Comparison of ENCODE assay signal across 19 cellular contexts in genomic region chr10:114920459-114920858, GRCh38.
"Had no signal": no experiment of that assay in that cellular context is flagged by ENCODE, and none has a peak within 500 bp of the region (broad histone marks: within the 10 kb centered on the region; RNA-seq: fewer than 3 reads in every experiment).

No MANE protein-coding gene starts in this region.

- H3K4me3 Mint-ChIP-seq: activated CD8-positive, alpha-beta T cell treated with anti-CD3 and anti-CD28 coated beads for 36 hours; activated naive CD4-positive, alpha-beta T cell treated with anti-CD3 and anti-CD28 coated beads, Interleukin-2, amount 50 U/mL, for 24 hours; stimulated activated naive CD8-positive, alpha-beta T cell treated with anti-CD3 and anti-CD28 coated beads, Interleukin-15, amount 100 ng/mL, for 72 hours had no signal

- H3K27ac Mint-ChIP-seq: activated CD8-positive, alpha-beta T cell treated with anti-CD3 and anti-CD28 coated beads for 36 hours; activated naive CD4-positive, alpha-beta T cell treated with anti-CD3 and anti-CD28 coated beads, Interleukin-2, amount 50 U/mL, for 24 hours; stimulated activated naive CD8-positive, alpha-beta T cell treated with anti-CD3 and anti-CD28 coated beads, Interleukin-15, amount 100 ng/mL, for 72 hours had no signal

- DNase-seq: activated CD4-positive, alpha-beta T cell treated with anti-CD3 and anti-CD28 coated beads for 4 hours; activated CD8-positive, alpha-beta memory T cell treated with anti-CD3 and anti-CD28 coated beads, Interleukin-2, amount 50 U/mL, for 4 hours; activated CD8-positive, alpha-beta T cell treated with anti-CD3 and anti-CD28 coated beads for 36 hours; activated effector memory CD4-positive, alpha-beta T cell treated with anti-CD3 and anti-CD28 coated beads, Interleukin-2, amount 50 U/mL, for 16 hours; activated T-cell treated with anti-CD3 and anti-CD28 coated beads, Interleukin-2, amount 50 U/mL, for 48 hours; central memory CD4-positive, alpha-beta T cell; effector CD8-positive, alpha-beta T cell; heart right ventricle; left colon; lower lobe of right lung; ovary; sigmoid colon; spleen; stimulated activated naive CD8-positive, alpha-beta T cell treated with anti-CD3 and anti-CD28 coated beads, Interleukin-15, amount 100 ng/mL, for 72 hours; T-helper 2 cell; testis; upper lobe of right lung had no signal

- H3K9me3 Mint-ChIP-seq: activated CD8-positive, alpha-beta T cell treated with anti-CD3 and anti-CD28 coated beads for 36 hours; activated naive CD4-positive, alpha-beta T cell treated with anti-CD3 and anti-CD28 coated beads, Interleukin-2, amount 50 U/mL, for 24 hours; stimulated activated naive CD8-positive, alpha-beta T cell treated with anti-CD3 and anti-CD28 coated beads, Interleukin-15, amount 100 ng/mL, for 72 hours had no signal

- H3K9me3 ChIP-seq: heart right ventricle, lower lobe of right lung, ovary, sigmoid colon, spleen, testis, upper lobe of right lung had no signal

- ATAC-seq: activated CD8-positive, alpha-beta T cell treated with anti-CD3 and anti-CD28 coated beads for 36 hours; heart right ventricle; left colon; lower lobe of right lung; stimulated activated naive CD8-positive, alpha-beta T cell treated with anti-CD3 and anti-CD28 coated beads, Interleukin-15, amount 100 ng/mL, for 72 hours; upper lobe of right lung had no signal

- H3K27me3 ChIP-seq: ovary, sigmoid colon, testis had no signal

- H3K27ac ChIP-seq: coronary artery, heart right ventricle, lower lobe of right lung, ovary, sigmoid colon, spleen, testis, upper lobe of right lung had no signal

- H3K36me3 ChIP-seq: heart right ventricle, lower lobe of right lung, ovary, sigmoid colon, spleen, upper lobe of right lung had no signal

- H3K4me1 Mint-ChIP-seq: activated naive CD4-positive, alpha-beta T cell treated with anti-CD3 and anti-CD28 coated beads, Interleukin-2, amount 50 U/mL, for 24 hours had no signal

- H3K36me3 Mint-ChIP-seq: activated naive CD4-positive, alpha-beta T cell treated with anti-CD3 and anti-CD28 coated beads, Interleukin-2, amount 50 U/mL, for 24 hours had no signal

- H3K4me1 ChIP-seq: lower lobe of right lung, sigmoid colon, spleen, testis, upper lobe of right lung had no signal

- H3K4me3 ChIP-seq: coronary artery, heart right ventricle, lower lobe of right lung, ovary, sigmoid colon, spleen, testis, upper lobe of right lung had no signal
